ENCODE assay signal across 8 cellular contexts in genomic region chr17:42388381-42389134, GRCh38. TPM values are rescaled to one million over a fixed set of nuclear protein-coding genes. Genes with fewer than 3 reads are reported as not detected.
DNase-seq lines count a peak whose midpoint lies in the region; ATAC-seq and TF ChIP-seq lines count a peak whose summit lies in the region.

Gene STAT3 (minus strand): TSS chr17:42388442. CDS start chr17:42348516, 39,926 bp downstream.

- peaks cover 40% of the 10 kb centered on the region for H3K4me1 Mint-ChIP-seq in T-helper 1 cell treated with Interleukin-12 subunit alpha and Interleukin-12 subunit beta and Interleukin-4 antibody, amounts not matched to agents 30 μg/mL and 1 μg/mL, for 36 hours (ENCODE audit: low read depth)

- no peak for TF ChIP-seq CTCF in GM13976 (IDR thresholded peaks at IDR 0.05; ENCODE audit: borderline replicate concordance, control extremely low read depth, extremely low read depth, insufficient read depth, missing control alignments)
- TF ChIP-seq CTCF in heart right ventricle (IDR thresholded peaks at IDR 0.05), result peak in 3 of 9 donors; percentile 2 to 32 (median 26)
- peak in 4 of 6 experiments; percentile 29 to 39 (median 36) for TF ChIP-seq CTCF in upper lobe of left lung (IDR thresholded peaks at IDR 0.05)

- H3K27me3 ChIP-seq in heart right ventricle, result no peaks in the 10 kb centered on the region
- H3K27me3 ChIP-seq in upper lobe of left lung, result no peaks in the 10 kb centered on the region

- intact Hi-C loops in heart right ventricle (cut with DNase I), result loop anchor here in 4 of 10 donors (2.0 to 5.0 kb wide), 4 partner anchors 18 to 66 kb away; no protein-coding TSS in a partner anchor
- intact Hi-C loops in posterior cingulate gyrus (cut with DNase I), result no loop called here

- ATAC-seq in HG02870 (IDR thresholded peaks at IDR 0.05; ENCODE audit: unreplicated experiment), result peak; percentile 88
- ATAC-seq in heart right ventricle, result peak; percentile 95 to 99 (median 98)
- peak; percentile 97 to 100 for ATAC-seq in upper lobe of left lung (ENCODE audit: low FRiP score in 2 of 2)

- H3K36me3 ChIP-seq in heart right ventricle (peaks cover 0 to 10% (median 0%) of the 10 kb centered on the region in 9 donors), upper lobe of left lung (peaks cover 0 to 2% (median 0%) of the 10 kb centered on the region in 4 donors)

- H3K4me3 Mint-ChIP-seq in T-helper 1 cell treated with Interleukin-12 subunit alpha and Interleukin-12 subunit beta and Interleukin-4 antibody, amounts not matched to agents 30 μg/mL and 1 μg/mL, for 36 hours, result peak within 1 kb of the TSS; percentile 92

- no peaks in the 10 kb centered on the region for H3K27me3 Mint-ChIP-seq in T-helper 1 cell treated with Interleukin-12 subunit alpha and Interleukin-12 subunit beta and Interleukin-4 antibody, amounts not matched to agents 30 μg/mL and 1 μg/mL, for 36 hours (ENCODE audit: low read depth)

- H3K36me3 Mint-ChIP-seq in T-helper 1 cell treated with Interleukin-12 subunit alpha and Interleukin-12 subunit beta and Interleukin-4 antibody, amounts not matched to agents 30 μg/mL and 1 μg/mL, for 36 hours (ENCODE audit: low read depth), result peaks cover 12% of the 10 kb centered on the region

- H3K4me1 ChIP-seq in heart right ventricle (peaks cover 0 to 50% (median 35%) of the 10 kb centered on the region in 9 donors), upper lobe of left lung (peaks cover 32 to 45% (median 37%) of the 10 kb centered on the region in 4 donors)

- H3K27ac Mint-ChIP-seq in T-helper 1 cell treated with Interleukin-12 subunit alpha and Interleukin-12 subunit beta and Interleukin-4 antibody, amounts not matched to agents 30 μg/mL and 1 μg/mL, for 36 hours, result peak within 1 kb of the TSS; percentile 100

- peak within 1 kb of the TSS; percentile 95 to 100 (median 100) for H3K27ac ChIP-seq in heart right ventricle
- H3K27ac ChIP-seq in upper lobe of left lung, result peak within 1 kb of the TSS; percentile 98 to 100 (median 100)

- in situ Hi-C loops in GM13976 (cut with MboI; ENCODE audit: low sequenced_read_pairs, unreplicated experiment), result no loop called here

- H3K4me3 ChIP-seq in heart right ventricle, result peak within 1 kb of the TSS; percentile 67 to 100 (median 90)
- H3K4me3 ChIP-seq in upper lobe of left lung, result peak within 1 kb of the TSS; percentile 66 to 98 (median 92)

- WGBS in heart right ventricle, 2 donors, result 0 to 1% methylated on average over 44 of the region's 44 CpGs
- 0% methylated on average over 15 to 33 of the region's 44 CpGs for WGBS in upper lobe of left lung, 2 donors

- TF ChIP-seq POLR2A in upper lobe of left lung (IDR thresholded peaks at IDR 0.05), result peak; percentile 72 to 98 (median 84)

- H3K9me3 Mint-ChIP-seq in T-helper 1 cell treated with Interleukin-12 subunit alpha and Interleukin-12 subunit beta and Interleukin-4 antibody, amounts not matched to agents 30 μg/mL and 1 μg/mL, for 36 hours, result no peaks in the 10 kb centered on the region

- H3K9me3 ChIP-seq in heart right ventricle (no peaks in the 10 kb centered on the region), upper lobe of left lung (no peaks in the 10 kb centered on the region)

- peak; percentile 100 for TF ChIP-seq EP300 in upper lobe of left lung (IDR thresholded peaks at IDR 0.05)

- peak; percentile 99 for DNase-seq in GM13976 (ENCODE audit: low spot score)
- DNase-seq in NCI-H146 treated with DMSO at 0.1 percent for 48 hours (lab: John Stamatoyannopoulos, UW; ENCODE audit: unreplicated experiment), result peak; percentile 97
- peak; percentile 98 for DNase-seq in amniotic stem cell (lab: John Stamatoyannopoulos, UW)
- DNase-seq in heart right ventricle, result peak; percentile 100
- peak; percentile 100 for DNase-seq in posterior cingulate gyrus
- DNase-seq in upper lobe of left lung, result peak; percentile 97 to 100

RNA-seq across cellular contexts. Expression of gene STAT3, which starts in this region (rescaled TPM):
- total RNA-seq in heart right ventricle, result 100 to 1,000 TPM in 8 of 10 donors, 10 to 100 TPM in 2; 87.2 to 398 (median 115) TPM
- 10 to 100 TPM; 33.9 to 61.7 TPM for polyA plus RNA-seq in heart right ventricle
- 100 to 1,000 TPM; 228 to 335 (median 264) TPM for total RNA-seq in upper lobe of left lung

Comparison
In these comparisons a context has a peak if more than half of its experiments do, and no peak if none do; other contexts are left out.
1. Peak in every context shown above with its lines: DNase-seq, ATAC-seq, H3K4me3 ChIP-seq and H3K27ac ChIP-seq.